ENCODE assay signal across 1 cellular context in genomic region chr3:196609343-196609775, GRCh38.
TF ChIP-seq lines count a peak whose summit lies in the region.

No MANE protein-coding gene starts in this region.

TF ChIP-seq in GM12878, 131 proteins besides CTCF, POLR2A, EP300 and RAD21 (continued from another document):
- TF ChIP-seq ATF7 (IDR thresholded peaks at IDR 0.05; ENCODE audit: low read depth) = no peak
- peak; percentile 16; the same call in 1 of the 2 replicates for TF ChIP-seq CREB1 (IDR thresholded peaks at IDR 0.05; ENCODE audit: low read depth)
- TF ChIP-seq RCOR1 (conservative IDR thresholded peaks at IDR 0.05; ENCODE audit: low read depth, low read length) = no peak
- TF ChIP-seq HCFC1 (IDR thresholded peaks at IDR 0.05; ENCODE audit: low read length) = no peak; the same call in 1 of the 2 replicates
- TF ChIP-seq RUNX3 (IDR thresholded peaks at IDR 0.05; ENCODE audit: low read length) = peak; percentile 55; the same call in 1 of the 2 replicates
- TF ChIP-seq MAX (IDR thresholded peaks at IDR 0.05; ENCODE audit: low read depth, low read length) = 0 out of 2 replicates have a peak, but pooled peaks have one; percentile 41
- TF ChIP-seq NFXL1 (IDR thresholded peaks at IDR 0.05; ENCODE audit: borderline replicate concordance) = no peak
- TF ChIP-seq TCF3 (IDR thresholded peaks at IDR 0.05; ENCODE audit: borderline replicate concordance, insufficient read depth, low read depth, low read length) = 0 out of 2 replicates have a peak, but pooled peaks have one; percentile 16
- TF ChIP-seq MXI1 (IDR thresholded peaks at IDR 0.05; ENCODE audit: low read depth, low read length) = no peak
- TF ChIP-seq FOXM1 (IDR thresholded peaks at IDR 0.05; ENCODE audit: low read depth, low read length) = 0 out of 2 replicates have a peak, but pooled peaks have one; percentile 39
- 0 out of 2 replicates have a peak, but pooled peaks have one; percentile 2 for TF ChIP-seq SPI1 (IDR thresholded peaks at IDR 0.05; ENCODE audit: borderline replicate concordance, insufficient read depth, low read depth, low read length)
- peak; percentile 45 for TF ChIP-seq MEF2B (IDR thresholded peaks at IDR 0.05; ENCODE audit: partially characterized antibody, poor library complexity, severe bottlenecking)
- TF ChIP-seq JUND (IDR thresholded peaks at IDR 0.05; ENCODE audit: low read depth, low read length) = no peak
- no peak for TF ChIP-seq ZNF24 (IDR thresholded peaks at IDR 0.05)
- TF ChIP-seq CHD4 (IDR thresholded peaks at IDR 0.05) = no peak
- peak; percentile 94 for TF ChIP-seq SMC3 (IDR thresholded peaks at IDR 0.05; ENCODE audit: borderline replicate concordance, low read length)
- TF ChIP-seq BHLHE40 (IDR thresholded peaks at IDR 0.05; ENCODE audit: borderline replicate concordance in 1 of 2, low read depth in 2 of 2, low read length in 1 of 2) = peak in 1 of 2 experiments; percentile 56; a peak in 1 of 4 replicates
- TF ChIP-seq KLF5 (IDR thresholded peaks at IDR 0.05; ENCODE audit: partially characterized antibody) = no peak
- no peak for TF ChIP-seq CEBPZ (IDR thresholded peaks at IDR 0.05; ENCODE audit: low read depth, low read length)
- TF ChIP-seq HDAC2 (IDR thresholded peaks at IDR 0.05) = no peak
- TF ChIP-seq IRF3 (IDR thresholded peaks at IDR 0.05) = no peak
- no peak; the same call in 2 of the 3 replicates for TF ChIP-seq POU2F2 (IDR thresholded peaks at IDR 0.05; ENCODE audit: borderline replicate concordance, low read depth, low read length)
- no peak for TF ChIP-seq TARDBP (IDR thresholded peaks at IDR 0.05; ENCODE audit: borderline replicate concordance)
- TF ChIP-seq IKZF2 (IDR thresholded peaks at IDR 0.05) = peak; percentile 64 to 65
- no peak for TF ChIP-seq TCF7 (IDR thresholded peaks at IDR 0.05; ENCODE audit: borderline replicate concordance)
- no peak for TF ChIP-seq ETV6 (conservative IDR thresholded peaks at IDR 0.05 in 1 of 2, IDR thresholded peaks at IDR 0.05 in 1 of 2; ENCODE audit: borderline replicate concordance in 1 of 2, low read depth in 1 of 2)
TF ChIP-seq in GM12878: peak in this region for 13.
